ENCODE assay signal across 13 cellular contexts in the genomic region with DNA sequence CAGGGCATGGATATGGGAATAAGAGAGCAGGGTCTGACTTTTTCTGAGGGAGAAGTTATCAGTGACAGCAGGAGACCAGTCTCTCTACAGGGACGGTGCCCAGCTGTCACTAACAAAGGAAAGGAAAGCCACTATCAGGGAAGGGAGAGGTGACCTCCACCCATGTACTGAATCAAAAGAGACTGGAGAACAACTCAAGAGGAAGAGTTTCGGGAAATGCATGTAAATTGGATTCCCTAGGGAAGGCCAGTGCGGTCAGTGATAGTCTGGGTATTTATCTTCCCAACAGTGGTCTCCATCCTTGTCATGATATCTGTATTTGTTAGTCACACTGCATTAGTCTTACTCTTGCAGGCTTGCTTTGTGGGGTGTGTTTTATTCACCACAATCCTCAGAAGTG.
DNase-seq lines count a peak whose midpoint lies in the region; ATAC-seq and TF ChIP-seq lines count a peak whose summit lies in the region.
"Had no signal": no experiment of that assay in that cellular context is flagged by ENCODE, and none has a peak within 500 bp of the region (broad histone marks: within the 10 kb centered on the region; RNA-seq: fewer than 3 reads in every experiment).

No MANE protein-coding gene starts in this region.

- TF ChIP-seq CTCF in endodermal cell (conservative IDR thresholded peaks at IDR 0.05) = no peak
- no peak for TF ChIP-seq CTCF in nephron progenitor cell (IDR thresholded peaks at IDR 0.05)
- TF ChIP-seq CTCF in left lung (IDR thresholded peaks at IDR 0.05) = no peak
- TF ChIP-seq CTCF in hepatocyte (IDR thresholded peaks at IDR 0.05; ENCODE audit: poor library complexity) = no peak

- H4K20me1 ChIP-seq in hepatocyte (ENCODE audit: insufficient read depth, poor library complexity, severe bottlenecking) = no peaks in the 10 kb centered on the region

- no peak overlapping the region for H3K9ac ChIP-seq in endodermal cell (ENCODE audit: extremely low read depth, low read length, poor library complexity, severe bottlenecking)

- H3K27me3 Mint-ChIP-seq in endodermal cell (ENCODE audit: insufficient read depth) = peaks cover 11% of the 10 kb centered on the region
- H3K27me3 Mint-ChIP-seq in nephron progenitor cell (ENCODE audit: low read depth, poor library complexity) = peaks cover 6% of the 10 kb centered on the region
- H3K27me3 Mint-ChIP-seq: B cell had no signal

- no peaks in the 10 kb centered on the region for H3K79me2 ChIP-seq in hepatocyte

- H3K36me3 Mint-ChIP-seq in endodermal cell (ENCODE audit: low read depth) (no peaks in the 10 kb centered on the region), nephron progenitor cell (ENCODE audit: low read depth) (no peaks in the 10 kb centered on the region)

- H3K9me3 ChIP-seq in endodermal cell (ENCODE audit: control insufficient read depth, low read length) (no peaks in the 10 kb centered on the region), left lung (no peaks in the 10 kb centered on the region), hepatocyte (ENCODE audit: low read depth) (no peaks in the 10 kb centered on the region)
- H3K9me3 ChIP-seq: Caco-2 had no signal

- no peaks in the 10 kb centered on the region for H3K9me3 Mint-ChIP-seq in endodermal cell
- no peaks in the 10 kb centered on the region for H3K9me3 Mint-ChIP-seq in nephron progenitor cell
- H3K9me3 Mint-ChIP-seq: H9 had no signal

- peaks cover 46% of the 10 kb centered on the region for H3K4me1 Mint-ChIP-seq in endodermal cell
- peaks cover 30% of the 10 kb centered on the region for H3K4me1 Mint-ChIP-seq in nephron progenitor cell
- H3K4me1 Mint-ChIP-seq: B cell had no signal

- 55 to 61% methylated on average over 3 of the region's 3 CpGs for WGBS in endodermal cell (ENCODE audit: insufficient coverage in 1 of 2, insufficient read length in 1 of 2), 2 experiments
- 64% methylated on average over 3 of the region's 3 CpGs for whole genome bisulfite sequencing in hepatocyte (ENCODE audit: low lambda C conversion rate, missing lambda C conversion rate)

- H3K9me2 ChIP-seq in hepatocyte (replicated peaks; ENCODE audit: insufficient read depth) = no peaks in the 10 kb centered on the region

- H2AFZ ChIP-seq in hepatocyte = no peak overlapping the region

- no peak overlapping the region for H3K27ac Mint-ChIP-seq in endodermal cell
- peak overlapping the region; percentile 3 for H3K27ac Mint-ChIP-seq in nephron progenitor cell
- H3K27ac Mint-ChIP-seq: B cell; CD4-positive, alpha-beta T cell; H9 had no signal

- intact Hi-C loops in left lung (cut with DNase I) = no loop called here

- H3K36me3 ChIP-seq in endodermal cell (ENCODE audit: control insufficient read depth, insufficient read depth, low read length) = no peaks in the 10 kb centered on the region
- H3K36me3 ChIP-seq in left lung = no peaks in the 10 kb centered on the region
- H3K36me3 ChIP-seq in hepatocyte (replicated peaks; ENCODE audit: insufficient read depth, low read depth) = no peaks in the 10 kb centered on the region

- H3K4me1 ChIP-seq in endodermal cell (ENCODE audit: control insufficient read depth, insufficient read depth, low read length) (peaks cover 22% of the 10 kb centered on the region), left lung (no peaks in the 10 kb centered on the region), hepatocyte (ENCODE audit: insufficient read depth) (no peaks in the 10 kb centered on the region)
- H3K4me1 ChIP-seq: Caco-2 had no signal

- H3K4me3 Mint-ChIP-seq in endodermal cell = no peak overlapping the region
- H3K4me3 Mint-ChIP-seq in nephron progenitor cell = no peak overlapping the region
- H3K4me3 Mint-ChIP-seq: B cell; CD4-positive, alpha-beta T cell; H9 had no signal

- DNase-seq in NCI-H146 (lab: John Stamatoyannopoulos, UW) (peak; percentile 64), endodermal cell (peak; percentile 54), nephron progenitor cell (no peak), left lung (no peak), hepatocyte (ENCODE audit: low spot score) (no peak)
- DNase-seq: Caco-2; CD4-positive, alpha-beta T cell; GDM1; H9; IMR-90 had no signal

- no peaks in the 10 kb centered on the region for H3K27me3 ChIP-seq in endodermal cell (ENCODE audit: control insufficient read depth, insufficient read depth, low read length, poor library complexity, severe bottlenecking)
- no peaks in the 10 kb centered on the region for H3K27me3 ChIP-seq in left lung
- H3K27me3 ChIP-seq in hepatocyte = peaks cover 5% of the 10 kb centered on the region

- H3K4me2 ChIP-seq in hepatocyte = no peak overlapping the region

- H3K27ac ChIP-seq in endodermal cell (ENCODE audit: low read depth, low read length) = no peak overlapping the region
- H3K27ac ChIP-seq in left lung = no peak overlapping the region
- no peak overlapping the region for H3K27ac ChIP-seq in hepatocyte
- H3K27ac ChIP-seq: C4-2B had no signal

- H3K4me3 ChIP-seq in endodermal cell (ENCODE audit: low read length) (no peak overlapping the region), left lung (no peak overlapping the region), hepatocyte (no peak overlapping the region)

- ATAC-seq in left lung = no peak
- no peak for ATAC-seq in GM18511 (IDR thresholded peaks at IDR 0.05; ENCODE audit: unreplicated experiment)

Comparison
In these comparisons a context has a peak if more than half of its experiments do, and no peak if none do; other contexts are left out.
1. DNase-seq: peak in NCI-H146 (single experiment) and endodermal cell (single experiment); none in nephron progenitor cell (single experiment), left lung (0 of 2) and hepatocyte (single experiment).